ENCODE assay signal across 1 cellular context in genomic region chr10:90602815-90603600, GRCh38.
TF ChIP-seq lines count a peak whose summit lies in the region.

No MANE protein-coding gene starts in this region.

TF ChIP-seq in WTC11, 78 proteins besides CTCF, POLR2A, EP300 and RAD21 (continued from another document):
- TF ChIP-seq, protein P1, sequence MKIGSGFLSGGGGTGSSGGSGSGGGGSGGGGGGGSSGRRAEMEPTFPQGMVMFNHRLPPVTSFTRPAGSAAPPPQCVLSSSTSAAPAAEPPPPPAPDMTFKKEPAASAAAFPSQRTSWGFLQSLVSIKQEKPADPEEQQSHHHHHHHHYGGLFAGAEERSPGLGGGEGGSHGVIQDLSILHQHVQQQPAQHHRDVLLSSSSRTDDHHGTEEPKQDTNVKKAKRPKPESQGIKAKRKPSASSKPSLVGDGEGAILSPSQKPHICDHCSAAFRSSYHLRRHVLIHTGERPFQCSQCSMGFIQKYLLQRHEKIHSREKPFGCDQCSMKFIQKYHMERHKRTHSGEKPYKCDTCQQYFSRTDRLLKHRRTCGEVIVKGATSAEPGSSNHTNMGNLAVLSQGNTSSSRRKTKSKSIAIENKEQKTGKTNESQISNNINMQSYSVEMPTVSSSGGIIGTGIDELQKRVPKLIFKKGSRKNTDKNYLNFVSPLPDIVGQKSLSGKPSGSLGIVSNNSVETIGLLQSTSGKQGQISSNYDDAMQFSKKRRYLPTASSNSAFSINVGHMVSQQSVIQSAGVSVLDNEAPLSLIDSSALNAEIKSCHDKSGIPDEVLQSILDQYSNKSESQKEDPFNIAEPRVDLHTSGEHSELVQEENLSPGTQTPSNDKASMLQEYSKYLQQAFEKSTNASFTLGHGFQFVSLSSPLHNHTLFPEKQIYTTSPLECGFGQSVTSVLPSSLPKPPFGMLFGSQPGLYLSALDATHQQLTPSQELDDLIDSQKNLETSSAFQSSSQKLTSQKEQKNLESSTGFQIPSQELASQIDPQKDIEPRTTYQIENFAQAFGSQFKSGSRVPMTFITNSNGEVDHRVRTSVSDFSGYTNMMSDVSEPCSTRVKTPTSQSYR (CRISPR knock-in tag; IDR thresholded peaks at IDR 0.05) = no peak
- TF ChIP-seq, protein P2, sequence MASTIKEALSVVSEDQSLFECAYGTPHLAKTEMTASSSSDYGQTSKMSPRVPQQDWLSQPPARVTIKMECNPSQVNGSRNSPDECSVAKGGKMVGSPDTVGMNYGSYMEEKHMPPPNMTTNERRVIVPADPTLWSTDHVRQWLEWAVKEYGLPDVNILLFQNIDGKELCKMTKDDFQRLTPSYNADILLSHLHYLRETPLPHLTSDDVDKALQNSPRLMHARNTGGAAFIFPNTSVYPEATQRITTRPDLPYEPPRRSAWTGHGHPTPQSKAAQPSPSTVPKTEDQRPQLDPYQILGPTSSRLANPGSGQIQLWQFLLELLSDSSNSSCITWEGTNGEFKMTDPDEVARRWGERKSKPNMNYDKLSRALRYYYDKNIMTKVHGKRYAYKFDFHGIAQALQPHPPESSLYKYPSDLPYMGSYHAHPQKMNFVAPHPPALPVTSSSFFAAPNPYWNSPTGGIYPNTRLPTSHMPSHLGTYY (CRISPR knock-in tag; IDR thresholded peaks at IDR 0.05) = no peak
